Comparison of ENCODE assay signal across 8 cellular contexts in the genomic region with DNA sequence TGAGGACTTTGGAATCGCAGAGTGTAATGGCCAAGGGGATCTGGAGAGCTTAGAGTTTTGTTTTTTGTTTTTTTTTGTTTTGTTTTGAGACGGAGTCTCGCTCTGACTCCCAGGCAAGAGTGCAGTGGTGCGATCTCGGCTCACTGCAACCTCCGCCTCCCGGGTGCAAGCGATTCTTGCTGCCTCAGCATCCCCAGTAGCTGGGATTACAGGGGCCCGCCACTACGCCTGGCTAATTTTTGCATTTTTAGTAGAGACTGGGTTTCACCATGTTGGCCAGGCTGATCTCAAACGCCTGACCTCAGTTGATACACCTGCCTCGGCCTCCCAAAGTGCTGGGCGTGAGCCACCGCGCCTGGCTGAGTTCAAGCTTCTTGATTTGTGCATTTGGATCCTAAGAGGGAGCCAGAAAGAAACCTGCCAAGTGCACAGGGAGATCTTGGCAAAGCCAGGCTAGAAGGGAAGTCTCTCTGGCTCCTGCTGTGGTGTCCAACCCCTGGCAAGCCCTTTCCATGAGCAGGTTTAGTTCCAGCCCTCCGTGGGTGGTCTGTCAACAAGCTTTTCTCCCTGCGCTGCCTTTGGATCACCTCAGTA. TPM values are rescaled to one million over a fixed set of nuclear protein-coding genes. Genes with fewer than 3 reads are reported as not detected.
A peak's percentile ranks its signal among the peaks of the same experiment; 100 is the strongest.
DNase-seq lines count a peak whose midpoint lies in the region; ATAC-seq and TF ChIP-seq lines count a peak whose summit lies in the region.

No MANE protein-coding gene starts in this region.

- peaks cover 14% of the 10 kb centered on the region for H3K9me3 Mint-ChIP-seq in activated naive CD8-positive, alpha-beta T cell treated with anti-CD3 and anti-CD28 coated beads for 36 hours

- DNase-seq in G401 (ENCODE audit: low spot score) (peak; percentile 88), inferior parietal cortex (ENCODE audit: extremely low spot score) (peak; percentile 16), sigmoid colon (peak; percentile 70), dermis blood vessel endothelial cell (no peak)
- DNase-seq in activated naive CD8-positive, alpha-beta T cell treated with anti-CD3 and anti-CD28 coated beads for 36 hours, result no peak
- DNase-seq in activated naive CD4-positive, alpha-beta T cell treated with anti-CD3 and anti-CD28 coated beads, Interleukin-2, amount 50 U/mL, for 16 hours, result no peak

- H3K4me1 ChIP-seq in sigmoid colon, result peaks cover 0 to 17% (median 12%) of the 10 kb centered on the region in 4 donors

- peaks cover 8% of the 10 kb centered on the region for H3K4me1 Mint-ChIP-seq in activated naive CD8-positive, alpha-beta T cell treated with anti-CD3 and anti-CD28 coated beads for 36 hours

- H3K27me3 ChIP-seq in sigmoid colon, result no peaks in the 10 kb centered on the region

- in situ Hi-C loops in G401 (cut with HindIII; ENCODE audit: low sequenced_read_pairs), result no loop called here

- peak overlapping the region in 1 of 4 donors; percentile 37 for H3K27ac ChIP-seq in sigmoid colon

- ATAC-seq in GM21737 (IDR thresholded peaks at IDR 0.05; ENCODE audit: unreplicated experiment) (no peak), GM21526 (IDR thresholded peaks at IDR 0.05; ENCODE audit: low FRiP score, unreplicated experiment) (no peak)

- peaks cover 0 to 5% (median 0%) of the 10 kb centered on the region in 4 donors for H3K9me3 ChIP-seq in sigmoid colon

- peak overlapping the region; percentile 39 to 71 (median 64) for H3K4me3 ChIP-seq in sigmoid colon

- no peaks in the 10 kb centered on the region for H3K36me3 ChIP-seq in sigmoid colon

- H3K27ac Mint-ChIP-seq in activated naive CD8-positive, alpha-beta T cell treated with anti-CD3 and anti-CD28 coated beads for 36 hours, result no peak overlapping the region

- TF ChIP-seq EP300 in sigmoid colon (IDR thresholded peaks at IDR 0.05), result no peak

- TF ChIP-seq CTCF in sigmoid colon (IDR thresholded peaks at IDR 0.05), result no peak

- 14 to 50% methylated on average over 17 of the region's 17 CpGs for WGBS in sigmoid colon, 2 donors

- TF ChIP-seq POLR2A in sigmoid colon (IDR thresholded peaks at IDR 0.05), result no peak

- intact Hi-C loops in sigmoid colon (cut with DNase I), result no loop called here

- H3K4me3 Mint-ChIP-seq in activated naive CD8-positive, alpha-beta T cell treated with anti-CD3 and anti-CD28 coated beads for 36 hours, result peak overlapping the region; percentile 71

- peaks cover 31% of the 10 kb centered on the region for H3K36me3 Mint-ChIP-seq in activated naive CD8-positive, alpha-beta T cell treated with anti-CD3 and anti-CD28 coated beads for 36 hours

- peaks cover 18% of the 10 kb centered on the region for H3K27me3 Mint-ChIP-seq in activated naive CD8-positive, alpha-beta T cell treated with anti-CD3 and anti-CD28 coated beads for 36 hours

RNA-seq across cellular contexts. Expression of a gene that starts 0.9 kb away (rescaled TPM):
- 0.43 TPM in 1 of 2 replicates, not detected in the other for total RNA-seq in G401 (2014; rRNA removed; shearing (Covaris generic))
- total RNA-seq in activated naive CD8-positive, alpha-beta T cell treated with anti-CD3 and anti-CD28 coated beads for 36 hours, result 1 to 10 TPM; 2.8 to 3.4 TPM
- total RNA-seq in sigmoid colon (10 to 100 TPM in 3 of 4 donors, 1 to 10 TPM in 1; 5.4 to 17.9 (median 13.5) TPM), dermis blood vessel endothelial cell (1.0 and 2.6 TPM in 2 replicates)
- 10 to 100 TPM in 1 of 3 donors, 1 to 10 TPM in 2; 7.2 to 48.1 (median 7.8) TPM for polyA plus RNA-seq in sigmoid colon

RNA-seq across cellular contexts. Expression of a gene that starts 54.4 kb away (rescaled TPM):
- total RNA-seq in G401 (2014; rRNA removed; shearing (Covaris generic)), result 14.6 and 20.9 TPM in 2 replicates
- total RNA-seq in activated naive CD8-positive, alpha-beta T cell treated with anti-CD3 and anti-CD28 coated beads for 36 hours, result 10 to 100 TPM; 32.0 to 32.5 TPM
- total RNA-seq in sigmoid colon (10 to 100 TPM; 11.4 to 18.6 (median 15.0) TPM), dermis blood vessel endothelial cell (17.5 and 22.5 TPM in 2 replicates)
- polyA plus RNA-seq in sigmoid colon, result 10 to 100 TPM in 2 of 3 donors, 1 to 10 TPM in 1; 7.2 to 14.3 (median 10.6) TPM

Comparison
In these comparisons a context has a peak if more than half of its experiments do, and no peak if none do; other contexts are left out.
1. DNase-seq: peak in G401 (single experiment), inferior parietal cortex (single experiment) and sigmoid colon (single experiment); none in activated naive CD8-positive, alpha-beta T cell treated with anti-CD3 and anti-CD28 coated beads for 36 hours (single experiment), dermis blood vessel endothelial cell (single experiment) and activated naive CD4-positive, alpha-beta T cell treated with anti-CD3 and anti-CD28 coated beads, Interleukin-2, amount 50 U/mL, for 16 hours (single experiment).